In the genomic region with DNA sequence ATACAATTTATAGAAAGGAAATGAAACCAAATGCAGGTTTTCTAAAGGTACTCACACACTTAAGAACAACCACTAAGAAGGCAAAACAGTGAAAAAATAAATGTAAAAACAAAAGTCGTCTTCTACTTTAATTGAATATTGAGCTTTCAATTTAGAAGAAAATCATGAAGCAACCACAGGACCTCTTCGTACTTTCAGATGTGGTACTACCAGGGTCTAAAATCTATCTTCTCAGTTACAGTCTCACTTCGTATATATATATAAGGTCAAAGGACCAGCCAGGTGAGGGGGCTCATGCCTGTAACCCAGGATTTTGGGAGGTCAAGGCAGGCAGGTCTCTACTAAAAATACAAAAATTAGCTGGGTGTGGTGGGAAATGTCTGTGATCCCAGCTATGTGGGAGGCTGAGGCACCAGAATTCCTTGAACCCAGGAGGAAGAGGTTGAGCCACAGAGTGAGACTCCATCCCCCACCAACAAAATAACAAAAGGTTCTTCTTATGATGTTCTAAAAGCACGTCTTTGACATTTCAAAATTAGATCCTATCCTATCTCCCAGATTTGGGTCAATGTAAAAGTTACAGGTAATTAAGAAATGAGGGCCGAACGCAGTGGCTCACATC, we compare ENCODE assay signal across 17 cellular contexts. TPM values are rescaled to one million over a fixed set of nuclear protein-coding genes. Genes with fewer than 3 reads are reported as not detected.
DNase-seq lines count a peak whose midpoint lies in the region; ATAC-seq lines count a peak whose summit lies in the region.
"Had no signal": no experiment of that assay in that cellular context is flagged by ENCODE, and none has a peak within 500 bp of the region (broad histone marks: within the 10 kb centered on the region; RNA-seq: fewer than 3 reads in every experiment).

No MANE protein-coding gene starts in this region.

- no peaks in the 10 kb centered on the region for H3K27me3 Mint-ChIP-seq in activated naive CD4-positive, alpha-beta T cell treated with anti-CD3 and anti-CD28 coated beads, Interleukin-2, amount 10 ng/mL, durations not matched to agents 7 days and 5 days
- H3K27me3 Mint-ChIP-seq in activated CD4-positive, alpha-beta memory T cell treated with anti-CD3 and anti-CD28 coated beads for 36 hours: no peaks in the 10 kb centered on the region
- peaks cover 6 to 38% (median 15%) of the 10 kb centered on the region in 3 donors for H3K27me3 Mint-ChIP-seq in immature natural killer cell (ENCODE audit: low read depth in 3 of 3)

- POLR2A ChIA-PET in activated CD4-positive, alpha-beta memory T cell treated with anti-CD3 and anti-CD28 coated beads for 36 hours (lab: Charles Lee): interaction anchor here (1.0 to 4.8 kb wide), 8 partner anchors 8 to 242 kb away, joined by 3 to 27 read pairs (median 7); a partner anchor contains a TSS

- H3K27ac Mint-ChIP-seq in activated naive CD4-positive, alpha-beta T cell treated with anti-CD3 and anti-CD28 coated beads, Interleukin-2, amount 10 ng/mL, durations not matched to agents 7 days and 5 days: peak overlapping the region; percentile 79
- peak overlapping the region; percentile 83 for H3K27ac Mint-ChIP-seq in activated CD4-positive, alpha-beta memory T cell treated with anti-CD3 and anti-CD28 coated beads for 36 hours
- H3K27ac Mint-ChIP-seq in immature natural killer cell: peak overlapping the region; percentile 34 to 83 (median 54)

- peak; percentile 59 for ATAC-seq in stimulated activated naive CD8-positive, alpha-beta T cell treated with anti-CD3 and anti-CD28 coated beads, Interleukin-15, Interleukin-2, amounts not matched to agents 100 U/mL and 50 U/mL, for 24 hours
- ATAC-seq in GM19463 (IDR thresholded peaks at IDR 0.05; ENCODE audit: unreplicated experiment): no peak
- ATAC-seq: left ventricle myocardium superior had no signal

- CTCF ChIA-PET in activated naive CD4-positive, alpha-beta T cell treated with anti-CD3 and anti-CD28 coated beads, Interleukin-2, amount 10 ng/mL, durations not matched to agents 7 days and 5 days (lab: Charles Lee): interaction anchor here (1.0 to 1.4 kb wide), 4 partner anchors 12 to 171 kb away, joined by 3 to 5 read pairs (median 4); a partner anchor contains a TSS
- CTCF ChIA-PET in activated CD4-positive, alpha-beta memory T cell treated with anti-CD3 and anti-CD28 coated beads for 36 hours (lab: Charles Lee): interaction anchor here (0.8 to 1.6 kb wide), 5 partner anchors 8 to 31 kb away, joined by 3 to 7 read pairs (median 5); a partner anchor contains a TSS

- H3K36me3 Mint-ChIP-seq in activated naive CD4-positive, alpha-beta T cell treated with anti-CD3 and anti-CD28 coated beads, Interleukin-2, amount 10 ng/mL, durations not matched to agents 7 days and 5 days: peaks cover 58% of the 10 kb centered on the region
- peaks cover 56% of the 10 kb centered on the region for H3K36me3 Mint-ChIP-seq in activated CD4-positive, alpha-beta memory T cell treated with anti-CD3 and anti-CD28 coated beads for 36 hours
- H3K36me3 Mint-ChIP-seq in immature natural killer cell: peaks cover 26 to 59% (median 38%) of the 10 kb centered on the region in 3 donors

- peak overlapping the region; percentile 4 for H3K4me3 Mint-ChIP-seq in activated naive CD4-positive, alpha-beta T cell treated with anti-CD3 and anti-CD28 coated beads, Interleukin-2, amount 10 ng/mL, durations not matched to agents 7 days and 5 days
- H3K4me3 Mint-ChIP-seq in activated CD4-positive, alpha-beta memory T cell treated with anti-CD3 and anti-CD28 coated beads for 36 hours: peak overlapping the region; percentile 28
- peak overlapping the region in 3 of 5 donors; percentile 35 to 65 (median 36) for H3K4me3 Mint-ChIP-seq in immature natural killer cell

- H3K9me3 Mint-ChIP-seq in activated naive CD4-positive, alpha-beta T cell treated with anti-CD3 and anti-CD28 coated beads, Interleukin-2, amount 10 ng/mL, durations not matched to agents 7 days and 5 days: no peaks in the 10 kb centered on the region
- H3K9me3 Mint-ChIP-seq in activated CD4-positive, alpha-beta memory T cell treated with anti-CD3 and anti-CD28 coated beads for 36 hours: no peaks in the 10 kb centered on the region
- no peaks in the 10 kb centered on the region for H3K9me3 Mint-ChIP-seq in immature natural killer cell

- peaks cover 49% of the 10 kb centered on the region for H3K4me1 Mint-ChIP-seq in activated naive CD4-positive, alpha-beta T cell treated with anti-CD3 and anti-CD28 coated beads, Interleukin-2, amount 10 ng/mL, durations not matched to agents 7 days and 5 days
- peaks cover 56% of the 10 kb centered on the region for H3K4me1 Mint-ChIP-seq in activated CD4-positive, alpha-beta memory T cell treated with anti-CD3 and anti-CD28 coated beads for 36 hours (ENCODE audit: low read depth)
- H3K4me1 Mint-ChIP-seq in immature natural killer cell: peaks cover 47 to 80% of the 10 kb centered on the region in 2 donors

- DNase-seq in activated naive CD4-positive, alpha-beta T cell treated with anti-CD3 and anti-CD28 coated beads, Interleukin-2, amount 10 ng/mL, durations not matched to agents 7 days and 5 days: no peak
- no peak for DNase-seq in activated naive CD4-positive, alpha-beta T cell treated with Interleukin-2 at 50 U/mL for 16 hours
- DNase-seq in activated CD4-positive, alpha-beta memory T cell treated with anti-CD3 and anti-CD28 coated beads for 36 hours: no peak
- no peak for DNase-seq in immature natural killer cell
- no peak for DNase-seq in stimulated activated naive CD8-positive, alpha-beta T cell treated with anti-CD3 and anti-CD28 coated beads, Interleukin-15, Interleukin-2, amounts not matched to agents 100 U/mL and 50 U/mL, for 24 hours
- DNase-seq in NK-92 treated with Interleukin-12 subunit alpha and Interleukin-12 subunit beta, amount 100 ng/mL, for 24 hours (lab: John Stamatoyannopoulos, UW): no peak
- no peak for DNase-seq in NCI-H1417 treated with DMSO at 0.1 percent for 48 hours (lab: John Stamatoyannopoulos, UW)
- DNase-seq: activated CD4-positive, CD25-positive, alpha-beta regulatory T cell; activated effector memory CD4-positive, alpha-beta T cell treated with Interleukin-2 at 50 U/mL for 16 hours; effector memory CD4-positive, alpha-beta T cell; GF-D8; left ventricle myocardium superior; NCI-H2029 treated with DMSO at 0.1 percent for 48 hours; RPMI8226; stimulated activated CD4-positive, alpha-beta T cell treated with anti-CD3 and anti-CD28 coated beads, Interleukin-1b, Interleukin-23, amount 100 ng/mL, for 48 hours; tibial artery had no signal

- intact Hi-C loops in activated CD4-positive, alpha-beta memory T cell treated with anti-CD3 and anti-CD28 coated beads for 36 hours (cut with micrococcal nuclease): loop anchor here (2.0 kb wide), 2 partner anchors 31 to 51 kb away; a partner anchor contains a TSS

RNA-seq across cellular contexts. Expression of a gene that starts 12.5 kb away (rescaled TPM):
- 100 to 1,000 TPM; 141 to 142 TPM for total RNA-seq in activated CD4-positive, alpha-beta memory T cell treated with anti-CD3 and anti-CD28 coated beads for 36 hours
- polyA plus RNA-seq in immature natural killer cell: 100 to 1,000 TPM; 298 to 612 (median 340) TPM

RNA-seq across cellular contexts. Expression of a gene that starts 12.5 kb away (rescaled TPM):
- 10 to 100 TPM; 36.9 to 40.8 TPM for total RNA-seq in activated CD4-positive, alpha-beta memory T cell treated with anti-CD3 and anti-CD28 coated beads for 36 hours
- polyA plus RNA-seq in immature natural killer cell: 10 to 100 TPM in 2 of 3 donors, 1 to 10 TPM in 1; 8.1 to 21.3 (median 20.0) TPM

RNA-seq across cellular contexts. Expression of a gene that starts 30.4 kb away (rescaled TPM):
- total RNA-seq in activated CD4-positive, alpha-beta memory T cell treated with anti-CD3 and anti-CD28 coated beads for 36 hours: 100 to 1,000 TPM; 243 to 259 TPM
- polyA plus RNA-seq in immature natural killer cell: 100 to 1,000 TPM; 120 to 203 (median 142) TPM

RNA-seq across cellular contexts. Expression of a gene that starts 47.0 kb away (rescaled TPM):
- 100 to 1,000 TPM; 242 to 253 TPM for total RNA-seq in activated CD4-positive, alpha-beta memory T cell treated with anti-CD3 and anti-CD28 coated beads for 36 hours
- polyA plus RNA-seq in immature natural killer cell: 100 to 1,000 TPM; 445 to 490 (median 454) TPM

RNA-seq across cellular contexts. Expression of a gene that starts 47.0 kb away (rescaled TPM):
- 100 to 1,000 TPM; 110 to 114 TPM for total RNA-seq in activated CD4-positive, alpha-beta memory T cell treated with anti-CD3 and anti-CD28 coated beads for 36 hours
- polyA plus RNA-seq in immature natural killer cell: 10 to 100 TPM; 14.7 to 32.9 (median 18.7) TPM
